ENCODE assay signal across 1 cellular context in genomic region chr1:99374109-99374508, GRCh38.
TF ChIP-seq lines count a peak whose summit lies in the region.

No MANE protein-coding gene starts in this region.

TF ChIP-seq in GM23338, 12 proteins besides CTCF, POLR2A, EP300 and RAD21 (continued from another document):
- TF ChIP-seq JUNB (IDR thresholded peaks at IDR 0.05; ENCODE audit: unreplicated experiment) (no peak), CREB1 (CRISPR knock-in tag; IDR thresholded peaks at IDR 0.05; ENCODE audit: low read depth) (no peak), EZH2phosphoT487 (IDR thresholded peaks at IDR 0.05; ENCODE audit: unreplicated experiment) (no peak), REST (IDR thresholded peaks at IDR 0.05; ENCODE audit: unreplicated experiment) (no peak), ZNF331 (CRISPR knock-in tag; IDR thresholded peaks at IDR 0.05; ENCODE audit: low read depth) (no peak), ETS1 (IDR thresholded peaks at IDR 0.05) (no peak), EZH2 (IDR thresholded peaks at IDR 0.05; ENCODE audit: low read depth, unreplicated experiment) (no peak), ZNF114 (CRISPR knock-in tag; IDR thresholded peaks at IDR 0.05) (no peak), POLR2AphosphoS5 (IDR thresholded peaks at IDR 0.05; ENCODE audit: low read depth) (no peak), STAT1 (IDR thresholded peaks at IDR 0.05; ENCODE audit: unreplicated experiment) (no peak), NANOG (IDR thresholded peaks at IDR 0.05; ENCODE audit: borderline replicate concordance) (no peak)
